In genomic region chr2:203328735-203329549, GRCh38 we compare ENCODE assay signal across 8 cellular contexts. TPM values are rescaled to one million over a fixed set of nuclear protein-coding genes. Genes with fewer than 3 reads are reported as not detected.
DNase-seq lines count a peak whose midpoint lies in the region; ATAC-seq and TF ChIP-seq lines count a peak whose summit lies in the region.

No MANE protein-coding gene starts in this region.

- peaks cover 27% of the 10 kb centered on the region for H3K4me1 Mint-ChIP-seq in activated CD8-positive, alpha-beta memory T cell treated with anti-CD3 and anti-CD28 coated beads, Interleukin-2, amount 10 ng/mL, durations not matched to agents 7 days and 5 days

- peak overlapping the region; percentile 60 for H3K4me3 ChIP-seq in epithelial cell of proximal tubule (ENCODE audit: low read depth, low read length)
- H3K4me3 ChIP-seq in mucosa of stomach (ENCODE audit: low read length): peak overlapping the region; percentile 78

- peak overlapping the region; percentile 69 for H3K27ac Mint-ChIP-seq in activated CD8-positive, alpha-beta memory T cell treated with anti-CD3 and anti-CD28 coated beads, Interleukin-2, amount 10 ng/mL, durations not matched to agents 7 days and 5 days

- no peaks in the 10 kb centered on the region for H3K36me3 ChIP-seq in mucosa of stomach (ENCODE audit: control insufficient read depth, insufficient read depth, low read length)

- H3K9me3 ChIP-seq in mucosa of stomach (ENCODE audit: control insufficient read depth, low read length): no peaks in the 10 kb centered on the region

- peak overlapping the region; percentile 85 for H3K9ac ChIP-seq in mucosa of stomach (ENCODE audit: low read length)

- no peaks in the 10 kb centered on the region for H3K27me3 Mint-ChIP-seq in activated CD8-positive, alpha-beta memory T cell treated with anti-CD3 and anti-CD28 coated beads, Interleukin-2, amount 10 ng/mL, durations not matched to agents 7 days and 5 days

- no peaks in the 10 kb centered on the region for H3K9me3 Mint-ChIP-seq in activated CD8-positive, alpha-beta memory T cell treated with anti-CD3 and anti-CD28 coated beads, Interleukin-2, amount 10 ng/mL, durations not matched to agents 7 days and 5 days (ENCODE audit: low read depth)

- H3K4me1 ChIP-seq in mucosa of stomach (ENCODE audit: control insufficient read depth, insufficient read depth, low read length): peaks cover 4% of the 10 kb centered on the region

- no peak for TF ChIP-seq CTCF in epithelial cell of proximal tubule (conservative IDR thresholded peaks at IDR 0.05; ENCODE audit: low read depth, low read length)

- CTCF ChIA-PET in activated CD8-positive, alpha-beta memory T cell treated with anti-CD3 and anti-CD28 coated beads, Interleukin-2, amount 10 ng/mL, durations not matched to agents 7 days and 5 days (lab: Charles Lee): interaction anchor here (0.7 to 1.3 kb wide), 3 partner anchors 125 to 1727 kb away, joined by 3 to 4 read pairs (median 3); no protein-coding TSS in a partner anchor

- ATAC-seq in HG02870 (IDR thresholded peaks at IDR 0.05; ENCODE audit: unreplicated experiment): peak; percentile 61
- ATAC-seq in activated CD8-positive, alpha-beta memory T cell treated with anti-CD3 and anti-CD28 coated beads, Interleukin-2, amount 10 ng/mL, durations not matched to agents 7 days and 5 days: peak; percentile 72

- peaks cover 3% of the 10 kb centered on the region for H3K36me3 Mint-ChIP-seq in activated CD8-positive, alpha-beta memory T cell treated with anti-CD3 and anti-CD28 coated beads, Interleukin-2, amount 10 ng/mL, durations not matched to agents 7 days and 5 days

- DNase-seq in activated T-cell treated with anti-CD3 and anti-CD28 coated beads for 1 hour (ENCODE audit: low read depth) (peak; percentile 8), NCI-H2171 treated with DMSO at 0.1 percent for 48 hours (lab: John Stamatoyannopoulos, UW) (peak; percentile 79), epithelial cell of proximal tubule (ENCODE audit: low read depth) (no peak)
- DNase-seq in activated T-cell treated with anti-CD3 and anti-CD28 coated beads, Interleukin-2, amount 50 U/mL, for 1 hour: no peak
- peak; percentile 67 for DNase-seq in activated CD8-positive, alpha-beta memory T cell treated with anti-CD3 and anti-CD28 coated beads, Interleukin-2, amount 10 ng/mL, durations not matched to agents 7 days and 5 days
- peak; percentile 34 for DNase-seq in stimulated activated naive CD4-positive, alpha-beta T cell treated with Interleukin-2 at 50 U/mL for 16 hours (lab: John Stamatoyannopoulos, UW)

- H3K4me3 Mint-ChIP-seq in activated CD8-positive, alpha-beta memory T cell treated with anti-CD3 and anti-CD28 coated beads, Interleukin-2, amount 10 ng/mL, durations not matched to agents 7 days and 5 days: peak overlapping the region; percentile 88

- H3K27me3 ChIP-seq in mucosa of stomach (ENCODE audit: control insufficient read depth, insufficient read depth, low read length): no peaks in the 10 kb centered on the region

RNA-seq across cellular contexts. Expression of gene ABI2, which starts 0.7 kb away (rescaled TPM):
- total RNA-seq in activated CD8-positive, alpha-beta memory T cell treated with anti-CD3 and anti-CD28 coated beads, Interleukin-2, amount 10 ng/mL, durations not matched to agents 7 days and 5 days: 10 to 100 TPM; 39.4 to 43.9 TPM
- total RNA-seq in epithelial cell of proximal tubule: 24.4 and 28.2 TPM in 2 replicates

Comparison
In these comparisons a context has a peak if more than half of its experiments do, and no peak if none do; other contexts are left out.
1. DNase-seq: peak in activated T-cell treated with anti-CD3 and anti-CD28 coated beads for 1 hour (single experiment), NCI-H2171 treated with DMSO at 0.1 percent for 48 hours (single experiment), activated CD8-positive, alpha-beta memory T cell treated with anti-CD3 and anti-CD28 coated beads, Interleukin-2, amount 10 ng/mL, durations not matched to agents 7 days and 5 days (single experiment) and stimulated activated naive CD4-positive, alpha-beta T cell treated with Interleukin-2 at 50 U/mL for 16 hours (single experiment); none in activated T-cell treated with anti-CD3 and anti-CD28 coated beads, Interleukin-2, amount 50 U/mL, for 1 hour (single experiment) and epithelial cell of proximal tubule (single experiment).